1 cellular context compared by ENCODE assay signal in genomic region chr20:32567384-32568178, GRCh38.
TF ChIP-seq lines count a peak whose summit lies in the region.

No MANE protein-coding gene starts in this region.

TF ChIP-seq in HepG2, 621 proteins besides CTCF, POLR2A, EP300 and RAD21 (continued from another document and continues in another):
- no peak for TF ChIP-seq ZNF512B (CRISPR knock-in tag; IDR thresholded peaks at IDR 0.05; ENCODE audit: borderline replicate concordance)
- no peak for TF ChIP-seq ZNF609 (CRISPR knock-in tag; IDR thresholded peaks at IDR 0.05; ENCODE audit: borderline replicate concordance)
- no peak for TF ChIP-seq ZNF652 (CRISPR knock-in tag; IDR thresholded peaks at IDR 0.05; ENCODE audit: borderline replicate concordance, low read depth)
- no peak for TF ChIP-seq FOSL2 (CRISPR knock-in tag; IDR thresholded peaks at IDR 0.05)
- no peak for TF ChIP-seq GZF1 (CRISPR knock-in tag; IDR thresholded peaks at IDR 0.05)
- TF ChIP-seq SP1 (IDR thresholded peaks at IDR 0.05) = 0 out of 2 replicates have a peak, but pooled peaks have one; percentile 21
- no peak for TF ChIP-seq SP1 (CRISPR knock-in tag; IDR thresholded peaks at IDR 0.05)
- TF ChIP-seq, protein P1, sequence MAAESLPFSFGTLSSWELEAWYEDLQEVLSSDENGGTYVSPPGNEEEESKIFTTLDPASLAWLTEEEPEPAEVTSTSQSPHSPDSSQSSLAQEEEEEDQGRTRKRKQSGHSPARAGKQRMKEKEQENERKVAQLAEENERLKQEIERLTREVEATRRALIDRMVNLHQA (CRISPR knock-in tag; IDR thresholded peaks at IDR 0.05) = no peak
- TF ChIP-seq, protein P2, sequence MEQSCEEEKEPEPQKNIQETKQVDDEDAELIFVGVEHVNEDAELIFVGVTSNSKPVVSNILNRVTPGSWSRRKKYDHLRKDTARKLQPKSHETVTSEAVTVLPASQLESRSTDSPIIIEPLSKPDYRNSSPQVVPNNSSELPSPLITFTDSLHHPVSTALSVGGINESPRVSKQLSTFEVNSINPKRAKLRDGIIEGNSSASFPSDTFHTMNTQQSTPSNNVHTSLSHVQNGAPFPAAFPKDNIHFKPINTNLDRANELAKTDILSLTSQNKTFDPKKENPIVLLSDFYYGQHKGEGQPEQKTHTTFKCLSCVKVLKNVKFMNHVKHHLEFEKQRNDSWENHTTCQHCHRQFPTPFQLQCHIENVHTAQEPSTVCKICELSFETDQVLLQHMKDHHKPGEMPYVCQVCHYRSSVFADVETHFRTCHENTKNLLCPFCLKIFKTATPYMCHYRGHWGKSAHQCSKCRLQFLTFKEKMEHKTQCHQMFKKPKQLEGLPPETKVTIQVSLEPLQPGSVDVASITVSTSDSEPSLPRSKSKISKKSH (CRISPR knock-in tag; IDR thresholded peaks at IDR 0.05; ENCODE audit: borderline replicate concordance) = no peak
- TF ChIP-seq PTBP1 (IDR thresholded peaks at IDR 0.05; ENCODE audit: low read depth, low read length, poor library complexity, severe bottlenecking) = no peak
- TF ChIP-seq ZEB1 (IDR thresholded peaks at IDR 0.05; ENCODE audit: insufficient replicate concordance, low read depth) = no peak
- no peak for TF ChIP-seq ZNF878 (CRISPR knock-in tag; IDR thresholded peaks at IDR 0.05)
- TF ChIP-seq NONO (IDR thresholded peaks at IDR 0.05) = no peak
- no peak for TF ChIP-seq NONO (CRISPR knock-in tag; conservative IDR thresholded peaks at IDR 0.05)
- TF ChIP-seq GFI1 (CRISPR knock-in tag; IDR thresholded peaks at IDR 0.05; ENCODE audit: borderline replicate concordance) = no peak
- TF ChIP-seq MNT (IDR thresholded peaks at IDR 0.05) = peak; percentile 7; the same call in 1 of the 2 replicates
- TF ChIP-seq, protein P3, sequence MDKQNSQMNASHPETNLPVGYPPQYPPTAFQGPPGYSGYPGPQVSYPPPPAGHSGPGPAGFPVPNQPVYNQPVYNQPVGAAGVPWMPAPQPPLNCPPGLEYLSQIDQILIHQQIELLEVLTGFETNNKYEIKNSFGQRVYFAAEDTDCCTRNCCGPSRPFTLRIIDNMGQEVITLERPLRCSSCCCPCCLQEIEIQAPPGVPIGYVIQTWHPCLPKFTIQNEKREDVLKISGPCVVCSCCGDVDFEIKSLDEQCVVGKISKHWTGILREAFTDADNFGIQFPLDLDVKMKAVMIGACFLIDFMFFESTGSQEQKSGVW (CRISPR knock-in tag; IDR thresholded peaks at IDR 0.05; ENCODE audit: borderline replicate concordance) = no peak
- 0 out of 2 replicates have a peak, but pooled peaks have one; percentile 21 for TF ChIP-seq ZNF232 (CRISPR knock-in tag; IDR thresholded peaks at IDR 0.05; ENCODE audit: borderline replicate concordance)
- TF ChIP-seq RXRB (CRISPR knock-in tag; IDR thresholded peaks at IDR 0.05; ENCODE audit: borderline replicate concordance) = no peak
- no peak for TF ChIP-seq ZNF44 (CRISPR knock-in tag; IDR thresholded peaks at IDR 0.05)
- TF ChIP-seq KLF15 (CRISPR knock-in tag; IDR thresholded peaks at IDR 0.05; ENCODE audit: borderline replicate concordance) = no peak
- TF ChIP-seq DR1 (CRISPR knock-in tag; IDR thresholded peaks at IDR 0.05) = no peak
- no peak for TF ChIP-seq ZSCAN12 (CRISPR knock-in tag; IDR thresholded peaks at IDR 0.05)
- TF ChIP-seq KLF13 (CRISPR knock-in tag; IDR thresholded peaks at IDR 0.05) = no peak
- no peak for TF ChIP-seq PHF5A (CRISPR knock-in tag; IDR thresholded peaks at IDR 0.05; ENCODE audit: low read depth, unreplicated experiment)
- TF ChIP-seq FOSL1 (CRISPR knock-in tag; IDR thresholded peaks at IDR 0.05; ENCODE audit: borderline replicate concordance) = no peak
- TF ChIP-seq ATM (IDR thresholded peaks at IDR 0.05; ENCODE audit: borderline replicate concordance) = peak; percentile 41; the same call in 1 of the 2 replicates
- no peak for TF ChIP-seq SRSF4 (IDR thresholded peaks at IDR 0.05; ENCODE audit: low read depth, low read length, poor library complexity, severe bottlenecking)
- TF ChIP-seq MTF2 (CRISPR knock-in tag; IDR thresholded peaks at IDR 0.05; ENCODE audit: borderline replicate concordance) = no peak
- TF ChIP-seq, protein P4, sequence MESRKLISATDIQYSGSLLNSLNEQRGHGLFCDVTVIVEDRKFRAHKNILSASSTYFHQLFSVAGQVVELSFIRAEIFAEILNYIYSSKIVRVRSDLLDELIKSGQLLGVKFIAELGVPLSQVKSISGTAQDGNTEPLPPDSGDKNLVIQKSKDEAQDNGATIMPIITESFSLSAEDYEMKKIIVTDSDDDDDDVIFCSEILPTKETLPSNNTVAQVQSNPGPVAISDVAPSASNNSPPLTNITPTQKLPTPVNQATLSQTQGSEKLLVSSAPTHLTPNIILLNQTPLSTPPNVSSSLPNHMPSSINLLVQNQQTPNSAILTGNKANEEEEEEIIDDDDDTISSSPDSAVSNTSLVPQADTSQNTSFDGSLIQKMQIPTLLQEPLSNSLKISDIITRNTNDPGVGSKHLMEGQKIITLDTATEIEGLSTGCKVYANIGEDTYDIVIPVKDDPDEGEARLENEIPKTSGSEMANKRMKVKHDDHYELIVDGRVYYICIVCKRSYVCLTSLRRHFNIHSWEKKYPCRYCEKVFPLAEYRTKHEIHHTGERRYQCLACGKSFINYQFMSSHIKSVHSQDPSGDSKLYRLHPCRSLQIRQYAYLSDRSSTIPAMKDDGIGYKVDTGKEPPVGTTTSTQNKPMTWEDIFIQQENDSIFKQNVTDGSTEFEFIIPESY (CRISPR knock-in tag; IDR thresholded peaks at IDR 0.05) = peak; percentile 68; the same call in 1 of the 2 replicates
- no peak for TF ChIP-seq ZNF605 (CRISPR knock-in tag; IDR thresholded peaks at IDR 0.05)
- no peak for TF ChIP-seq THAP11 (CRISPR knock-in tag; IDR thresholded peaks at IDR 0.05)
- no peak for TF ChIP-seq TRIM24 (CRISPR knock-in tag; IDR thresholded peaks at IDR 0.05)
- 0 out of 2 replicates have a peak, but pooled peaks have one; percentile 38 for TF ChIP-seq ZNF713 (CRISPR knock-in tag; IDR thresholded peaks at IDR 0.05)
- TF ChIP-seq RBFOX2 (IDR thresholded peaks at IDR 0.05; ENCODE audit: low read depth, low read length) = no peak
- TF ChIP-seq GRHL1 (CRISPR knock-in tag; conservative IDR thresholded peaks at IDR 0.05) = no peak
- TF ChIP-seq ZBTB3 (CRISPR knock-in tag; IDR thresholded peaks at IDR 0.05; ENCODE audit: borderline replicate concordance, low read depth) = no peak
- peak; percentile 57; the same call in 1 of the 2 replicates for TF ChIP-seq FOXK2 (IDR thresholded peaks at IDR 0.05)
- TF ChIP-seq CHD2 (IDR thresholded peaks at IDR 0.05; ENCODE audit: low read depth, low read length) = no peak
- no peak for TF ChIP-seq TAF1 (CRISPR knock-in tag; IDR thresholded peaks at IDR 0.05)
- no peak for TF ChIP-seq TARDBP (CRISPR knock-in tag; IDR thresholded peaks at IDR 0.05)
- TF ChIP-seq TEF (CRISPR knock-in tag; IDR thresholded peaks at IDR 0.05) = no peak
- no peak for TF ChIP-seq ZNF337 (CRISPR knock-in tag; IDR thresholded peaks at IDR 0.05; ENCODE audit: borderline replicate concordance, low read depth)
- peak; percentile 68 for TF ChIP-seq ZNF282 (IDR thresholded peaks at IDR 0.05; ENCODE audit: partially characterized antibody)
- no peak for TF ChIP-seq ZNF703 (CRISPR knock-in tag; IDR thresholded peaks at IDR 0.05; ENCODE audit: borderline replicate concordance)
- TF ChIP-seq, protein P5, sequence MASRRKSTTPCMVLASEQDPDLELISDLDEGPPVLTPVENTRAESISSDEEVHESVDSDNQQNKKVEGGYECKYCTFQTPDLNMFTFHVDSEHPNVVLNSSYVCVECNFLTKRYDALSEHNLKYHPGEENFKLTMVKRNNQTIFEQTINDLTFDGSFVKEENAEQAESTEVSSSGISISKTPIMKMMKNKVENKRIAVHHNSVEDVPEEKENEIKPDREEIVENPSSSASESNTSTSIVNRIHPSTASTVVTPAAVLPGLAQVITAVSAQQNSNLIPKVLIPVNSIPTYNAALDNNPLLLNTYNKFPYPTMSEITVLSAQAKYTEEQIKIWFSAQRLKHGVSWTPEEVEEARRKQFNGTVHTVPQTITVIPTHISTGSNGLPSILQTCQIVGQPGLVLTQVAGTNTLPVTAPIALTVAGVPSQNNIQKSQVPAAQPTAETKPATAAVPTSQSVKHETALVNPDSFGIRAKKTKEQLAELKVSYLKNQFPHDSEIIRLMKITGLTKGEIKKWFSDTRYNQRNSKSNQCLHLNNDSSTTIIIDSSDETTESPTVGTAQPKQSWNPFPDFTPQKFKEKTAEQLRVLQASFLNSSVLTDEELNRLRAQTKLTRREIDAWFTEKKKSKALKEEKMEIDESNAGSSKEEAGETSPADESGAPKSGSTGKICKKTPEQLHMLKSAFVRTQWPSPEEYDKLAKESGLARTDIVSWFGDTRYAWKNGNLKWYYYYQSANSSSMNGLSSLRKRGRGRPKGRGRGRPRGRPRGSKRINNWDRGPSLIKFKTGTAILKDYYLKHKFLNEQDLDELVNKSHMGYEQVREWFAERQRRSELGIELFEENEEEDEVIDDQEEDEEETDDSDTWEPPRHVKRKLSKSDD (CRISPR knock-in tag; IDR thresholded peaks at IDR 0.05; ENCODE audit: low read depth) = peak; percentile 40; the same call in 1 of the 2 replicates
